Comparison of ENCODE assay signal across 19 cellular contexts in the genomic region with DNA sequence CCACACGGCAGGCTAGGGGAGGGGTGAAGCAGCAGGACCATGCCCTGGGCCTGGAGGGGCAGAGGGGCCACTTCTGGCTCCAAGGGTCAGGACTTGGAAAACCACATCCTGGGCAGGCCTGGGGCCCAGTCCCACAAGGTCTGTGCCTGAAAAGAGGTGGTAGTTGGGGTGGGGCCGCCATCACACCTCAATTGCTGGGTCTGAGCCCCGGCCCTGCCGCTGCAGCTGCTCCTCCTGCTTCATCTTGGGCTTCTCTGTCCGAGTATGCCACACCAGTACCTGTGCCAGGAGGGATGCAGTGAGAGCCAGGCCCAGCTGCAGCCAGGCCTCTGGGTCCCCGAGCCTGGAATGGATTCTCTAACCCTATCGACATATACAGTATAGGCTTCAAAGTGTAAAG. TPM values are rescaled to one million over a fixed set of nuclear protein-coding genes. Genes with fewer than 3 reads are reported as not detected.
DNase-seq lines count a peak whose midpoint lies in the region; ATAC-seq and TF ChIP-seq lines count a peak whose summit lies in the region.
"Had no signal": no experiment of that assay in that cellular context is flagged by ENCODE, and none has a peak within 500 bp of the region (broad histone marks: within the 10 kb centered on the region; RNA-seq: fewer than 3 reads in every experiment).

No MANE protein-coding gene starts in this region.

- H3K18ac ChIP-seq in trophoblast cell (ENCODE audit: low read length) = no peak overlapping the region

- peaks cover 34% of the 10 kb centered on the region for H3K36me3 Mint-ChIP-seq in activated CD4-positive, alpha-beta T cell treated with anti-CD3 and anti-CD28 coated beads, Interleukin-2, amount 10 ng/mL, durations not matched to agents 7 days and 5 days (ENCODE audit: low read depth)

- H2AK5ac ChIP-seq in trophoblast cell (ENCODE audit: low read length) = no peak overlapping the region

- no peak overlapping the region for H4K91ac ChIP-seq in trophoblast cell (ENCODE audit: low read depth, low read length)

- H3K4me1 Mint-ChIP-seq in activated CD4-positive, alpha-beta T cell treated with anti-CD3 and anti-CD28 coated beads, Interleukin-2, amount 10 ng/mL, durations not matched to agents 7 days and 5 days = peaks cover 44% of the 10 kb centered on the region

- H3K4me2 ChIP-seq in trophoblast cell (ENCODE audit: low read length) (no peak overlapping the region), PC-3 (ENCODE audit: low read length) (no peak overlapping the region)

- H3K79me1 ChIP-seq in trophoblast cell (ENCODE audit: low read length) = peaks cover 14% of the 10 kb centered on the region

- peaks cover 7% of the 10 kb centered on the region for H3F3A ChIP-seq in PC-3 (ENCODE audit: low read length, unreplicated experiment)

- POLR2A ChIA-PET in activated CD4-positive, alpha-beta T cell treated with anti-CD3 and anti-CD28 coated beads, Interleukin-2, amount 10 ng/mL, durations not matched to agents 7 days and 5 days (lab: Charles Lee) = no interaction called here
- POLR2A ChIA-PET in PC-3 (lab: Charles Lee; ENCODE audit: unreplicated experiment) = no interaction called here

- H3K4me1 ChIP-seq in trophoblast cell (ENCODE audit: control insufficient read depth in 1 of 2, insufficient read depth in 2 of 2, low read length in 2 of 2) (peaks cover 13 to 15% of the 10 kb centered on the region in 2 experiments), PC-3 (ENCODE audit: insufficient read depth, low read length) (peaks cover 35% of the 10 kb centered on the region)
- H3K4me1 ChIP-seq: BE2C had no signal

- H3K4me3 ChIP-seq in trophoblast cell (ENCODE audit: low read depth, low read length) (no peak overlapping the region), PC-3 (ENCODE audit: low read length) (no peak overlapping the region)

- no peak overlapping the region for H4K8ac ChIP-seq in trophoblast cell (ENCODE audit: low read depth, low read length)

- no peaks in the 10 kb centered on the region for H3K9me3 Mint-ChIP-seq in activated CD4-positive, alpha-beta T cell treated with anti-CD3 and anti-CD28 coated beads, Interleukin-2, amount 10 ng/mL, durations not matched to agents 7 days and 5 days
- H3K9me3 Mint-ChIP-seq: CD4-positive, alpha-beta memory T cell had no signal

- H3K27ac Mint-ChIP-seq in activated CD4-positive, alpha-beta T cell treated with anti-CD3 and anti-CD28 coated beads, Interleukin-2, amount 10 ng/mL, durations not matched to agents 7 days and 5 days = peak overlapping the region; percentile 62

- no peaks in the 10 kb centered on the region for H3K9me2 ChIP-seq in PC-3 (replicated peaks; ENCODE audit: low read length)

- H2AFZ ChIP-seq in trophoblast cell (ENCODE audit: insufficient read depth, low read length, poor library complexity) (no peak overlapping the region), PC-3 (ENCODE audit: low read length) (no peak overlapping the region)

- peak overlapping the region; percentile 35 for H3K23ac ChIP-seq in trophoblast cell (ENCODE audit: low read length)

- no peak for TF ChIP-seq CTCF in PC-3 (conservative IDR thresholded peaks at IDR 0.05; ENCODE audit: low read depth, low read length)

- no TSS peak for BruUV-seq in PC-3 (replicated peaks; lab: Mats Ljungman, UMichigan)

- WGBS in trophoblast cell (ENCODE audit: extremely low coverage, insufficient coverage, insufficient read length) = no CpG with 5 or more reads among the region's 7 CpGs

- no peak overlapping the region for H2BK120ac ChIP-seq in trophoblast cell (ENCODE audit: insufficient read depth, low read length, poor library complexity)

- no peak overlapping the region for H3K9ac ChIP-seq in trophoblast cell (ENCODE audit: low read length)
- no peak overlapping the region for H3K9ac ChIP-seq in PC-3 (ENCODE audit: low read length)

- H3K27me3 ChIP-seq in trophoblast cell (ENCODE audit: insufficient read depth, low read length) = no peaks in the 10 kb centered on the region
- no peaks in the 10 kb centered on the region for H3K27me3 ChIP-seq in PC-3 (ENCODE audit: low read length)
- H3K27me3 ChIP-seq: BE2C had no signal

- H3K27ac ChIP-seq in angular gyrus (ENCODE audit: low read depth, low read length) (peak overlapping the region; percentile 40), trophoblast cell (ENCODE audit: low read depth, low read length) (no peak overlapping the region), PC-3 (ENCODE audit: low read length) (no peak overlapping the region)
- H3K27ac ChIP-seq: HL-60 had no signal

- H4K20me1 ChIP-seq in PC-3 (ENCODE audit: low read length) = no peaks in the 10 kb centered on the region

- intact Hi-C loops in PC-3 (cut with micrococcal nuclease) = no loop called here

- H3K4me3 Mint-ChIP-seq in activated CD4-positive, alpha-beta T cell treated with anti-CD3 and anti-CD28 coated beads, Interleukin-2, amount 10 ng/mL, durations not matched to agents 7 days and 5 days = no peak overlapping the region

- H2BK12ac ChIP-seq in trophoblast cell (ENCODE audit: low read length) = no peak overlapping the region

- H3K27me3 Mint-ChIP-seq in activated CD4-positive, alpha-beta T cell treated with anti-CD3 and anti-CD28 coated beads, Interleukin-2, amount 10 ng/mL, durations not matched to agents 7 days and 5 days = no peaks in the 10 kb centered on the region
- H3K27me3 Mint-ChIP-seq: CD4-positive, alpha-beta memory T cell had no signal

- H3K9me3 ChIP-seq in trophoblast cell (ENCODE audit: insufficient read depth, low read depth, low read length) (peaks cover 2% of the 10 kb centered on the region), PC-3 (ENCODE audit: low read length) (no peaks in the 10 kb centered on the region)
- H3K9me3 ChIP-seq: BE2C had no signal

- no peak for ATAC-seq in PC-3
- ATAC-seq: Panc1 had no signal

- CTCF ChIA-PET in activated CD4-positive, alpha-beta T cell treated with anti-CD3 and anti-CD28 coated beads, Interleukin-2, amount 10 ng/mL, durations not matched to agents 7 days and 5 days (lab: Charles Lee) = interaction anchor here (0.6 to 1.0 kb wide), 2 partner anchors 11 to 1621 kb away, joined by 3 to 4 read pairs; no protein-coding TSS in a partner anchor
- CTCF ChIA-PET in PC-3 (lab: Charles Lee) = no interaction called here

- H2BK5ac ChIP-seq in trophoblast cell (ENCODE audit: low read depth, low read length, poor library complexity) = no peak overlapping the region

- no peak overlapping the region for H3K4ac ChIP-seq in trophoblast cell (ENCODE audit: low read depth, low read length)

- H3K79me2 ChIP-seq in trophoblast cell (ENCODE audit: control insufficient read depth, insufficient read depth, low read length, poor library complexity) (peaks cover 9% of the 10 kb centered on the region), PC-3 (ENCODE audit: low read length) (peaks cover 26% of the 10 kb centered on the region)

- DNase-seq in activated CD4-positive, alpha-beta T cell treated with anti-CD3 and anti-CD28 coated beads, Interleukin-2, amount 10 ng/mL, durations not matched to agents 7 days and 5 days = no peak
- DNase-seq in activated CD4-positive, alpha-beta T cell treated with anti-CD3 and anti-CD28 coated beads for 1 hour = no peak
- no peak for DNase-seq in trophoblast cell
- no peak for DNase-seq in DMS53 treated with DMSO at 0.1 percent for 48 hours (lab: John Stamatoyannopoulos, UW; ENCODE audit: unreplicated experiment)
- DNase-seq in PC-3 = no peak
- DNase-seq: 8988T; BE2C; CD4-positive, alpha-beta memory T cell; DMS79; HCEC 1CT; NCI-H1105 treated with DMSO at 0.1 percent for 48 hours; NCI-H1694 treated with DMSO at 0.1 percent for 48 hours; NCI-H2107; NCI-H2227 treated with DMSO at 0.1 percent for 48 hours; NCI-H524; Right ventricle myocardium superior had no signal

- H3K36me3 ChIP-seq in trophoblast cell (ENCODE audit: control insufficient read depth in 1 of 2, insufficient read depth in 2 of 2, low read length in 2 of 2) (peaks cover 24 to 27% of the 10 kb centered on the region in 2 experiments), PC-3 (ENCODE audit: low read depth, low read length) (no peaks in the 10 kb centered on the region)
- H3K36me3 ChIP-seq: BE2C had no signal

- no peak overlapping the region for H4K12ac ChIP-seq in trophoblast cell (ENCODE audit: low read depth, low read length)

- no peak overlapping the region for H3K14ac ChIP-seq in trophoblast cell (ENCODE audit: low read length)

RNA-seq across cellular contexts. Expression of gene ROM1, which starts 2.5 kb away (rescaled TPM):
- 1 to 10 TPM; 1.0 to 1.3 TPM for total RNA-seq in activated CD4-positive, alpha-beta T cell treated with anti-CD3 and anti-CD28 coated beads, Interleukin-2, amount 10 ng/mL, durations not matched to agents 7 days and 5 days
- 0.62 TPM in 2 replicates for polyA plus RNA-seq in trophoblast cell (2013)
- total RNA-seq in PC-3 (2014; rRNA removed) = 5.8 and 13.9 TPM in 2 replicates

RNA-seq across cellular contexts. Expression of gene EML3, which starts 2.9 kb away (rescaled TPM):
- 100 to 1,000 TPM; 137 to 144 TPM for total RNA-seq in activated CD4-positive, alpha-beta T cell treated with anti-CD3 and anti-CD28 coated beads, Interleukin-2, amount 10 ng/mL, durations not matched to agents 7 days and 5 days
- 33.4 and 36.1 TPM in 2 replicates for polyA plus RNA-seq in trophoblast cell (2013)
- total RNA-seq in PC-3 (2014; rRNA removed) = 32.8 and 50.6 TPM in 2 replicates

RNA-seq across cellular contexts. Expression of gene B3GAT3, which starts 6.3 kb away (rescaled TPM):
- total RNA-seq in activated CD4-positive, alpha-beta T cell treated with anti-CD3 and anti-CD28 coated beads, Interleukin-2, amount 10 ng/mL, durations not matched to agents 7 days and 5 days = 10 to 100 TPM; 63.4 to 71.1 TPM
- 17.2 and 17.8 TPM in 2 replicates for polyA plus RNA-seq in trophoblast cell (2013)
- total RNA-seq in PC-3 (2014; rRNA removed) = 65.8 and 76.3 TPM in 2 replicates

RNA-seq across cellular contexts. Expression of gene MTA2, which starts 13.9 kb away (rescaled TPM):
- 100 to 1,000 TPM; 270 to 299 TPM for total RNA-seq in activated CD4-positive, alpha-beta T cell treated with anti-CD3 and anti-CD28 coated beads, Interleukin-2, amount 10 ng/mL, durations not matched to agents 7 days and 5 days
- 70.5 and 71.0 TPM in 2 replicates for polyA plus RNA-seq in trophoblast cell (2013)
- 193 and 259 TPM in 2 replicates for total RNA-seq in PC-3 (2014; rRNA removed)

RNA-seq across cellular contexts. Expression of gene TUT1, which starts 24.2 kb away (rescaled TPM):
- total RNA-seq in activated CD4-positive, alpha-beta T cell treated with anti-CD3 and anti-CD28 coated beads, Interleukin-2, amount 10 ng/mL, durations not matched to agents 7 days and 5 days = 10 to 100 TPM; 24.1 to 26.0 TPM
- polyA plus RNA-seq in trophoblast cell (2013) = 11.3 and 11.8 TPM in 2 replicates
- 17.8 and 20.6 TPM in 2 replicates for total RNA-seq in PC-3 (2014; rRNA removed)
